ENCODE assay signal across 1 cellular context in the genomic region with DNA sequence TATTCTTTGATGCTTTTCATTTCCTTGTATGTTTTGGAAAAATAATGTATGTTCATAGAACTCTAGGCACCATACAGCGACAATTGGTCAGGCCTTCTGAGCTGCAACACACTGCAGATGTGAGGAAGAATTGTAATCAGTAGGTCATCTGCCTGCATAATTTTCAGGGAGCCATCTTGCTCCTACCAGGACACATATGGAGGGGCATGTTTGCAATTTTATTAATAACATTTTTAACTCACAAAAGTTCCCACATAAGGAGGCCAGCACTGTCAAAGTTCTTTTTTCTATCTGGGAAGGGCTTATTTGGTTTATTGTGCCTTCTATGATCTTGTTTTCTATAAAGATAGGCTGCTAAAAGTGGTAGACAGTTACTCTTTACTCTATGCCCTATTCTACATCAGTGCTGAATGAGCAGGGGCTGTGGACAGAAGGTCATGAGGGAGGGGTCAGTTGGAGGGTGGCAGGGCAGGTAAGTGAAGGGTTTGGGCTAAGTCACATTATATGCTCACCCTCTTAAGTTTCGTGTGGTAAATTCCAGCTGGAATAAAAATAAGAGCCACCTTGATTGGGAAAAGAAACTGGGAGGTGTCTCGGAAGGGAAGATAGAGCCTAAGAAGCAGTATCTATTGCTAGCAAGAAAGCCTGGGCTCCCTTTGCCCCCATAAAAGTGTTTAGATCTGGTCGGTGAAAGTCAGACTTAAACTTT.
TF ChIP-seq lines count a peak whose summit lies in the region.

No MANE protein-coding gene starts in this region.

TF ChIP-seq in K562, 482 proteins besides CTCF, POLR2A, EP300 and RAD21 (continued from another document and continues in another):
- TF ChIP-seq, protein P1, sequence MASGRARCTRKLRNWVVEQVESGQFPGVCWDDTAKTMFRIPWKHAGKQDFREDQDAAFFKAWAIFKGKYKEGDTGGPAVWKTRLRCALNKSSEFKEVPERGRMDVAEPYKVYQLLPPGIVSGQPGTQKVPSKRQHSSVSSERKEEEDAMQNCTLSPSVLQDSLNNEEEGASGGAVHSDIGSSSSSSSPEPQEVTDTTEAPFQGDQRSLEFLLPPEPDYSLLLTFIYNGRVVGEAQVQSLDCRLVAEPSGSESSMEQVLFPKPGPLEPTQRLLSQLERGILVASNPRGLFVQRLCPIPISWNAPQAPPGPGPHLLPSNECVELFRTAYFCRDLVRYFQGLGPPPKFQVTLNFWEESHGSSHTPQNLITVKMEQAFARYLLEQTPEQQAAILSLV (tag; IDR thresholded peaks at IDR 0.05): peak; percentile 30; the same call in 1 of the 2 replicates
- TF ChIP-seq NFIC (IDR thresholded peaks at IDR 0.05) (no peak), ZBTB11 (CRISPR knock-in tag; IDR thresholded peaks at IDR 0.05) (peak in 1 of 3 experiments; percentile 64; a peak in 1 of 6 replicates), NR2C1 (IDR thresholded peaks at IDR 0.05) (no peak), NR2C1 (tag; IDR thresholded peaks at IDR 0.05) (peak; percentile 67), THRA (IDR thresholded peaks at IDR 0.05) (no peak), CC2D1A (IDR thresholded peaks at IDR 0.05) (no peak), TEAD2 (tag; IDR thresholded peaks at IDR 0.05) (no peak), ZNF121 (CRISPR knock-in tag; conservative IDR thresholded peaks at IDR 0.05) (no peak), ZBTB9 (CRISPR knock-in tag; IDR thresholded peaks at IDR 0.05) (peak; percentile 56; the same call in 1 of the 2 replicates), ZNF764 (CRISPR knock-in tag; IDR thresholded peaks at IDR 0.05; ENCODE audit: low read depth) (no peak), COPS2 (conservative IDR thresholded peaks at IDR 0.05) (no peak), ZNF354B (CRISPR knock-in tag; IDR thresholded peaks at IDR 0.05) (no peak), ZC3H11A (IDR thresholded peaks at IDR 0.05; ENCODE audit: low read depth, low read length) (no peak), ZNF175 (CRISPR knock-in tag; IDR thresholded peaks at IDR 0.05; ENCODE audit: low read depth) (no peak; the same call in 1 of the 2 replicates), MAFK (IDR thresholded peaks at IDR 0.05; ENCODE audit: low read length) (no peak), TAF1 (IDR thresholded peaks at IDR 0.05; ENCODE audit: control insufficient read depth, extremely low read depth, insufficient read depth, low read length, severe bottlenecking) (no peak), POLR3A (IDR thresholded peaks at IDR 0.05; ENCODE audit: borderline replicate concordance, extremely low read depth, insufficient read depth, insufficient read length) (no peak), DEAF1 (CRISPR knock-in tag; IDR thresholded peaks at IDR 0.05) (no peak), ZNF695 (CRISPR knock-in tag; IDR thresholded peaks at IDR 0.05) (no peak), BRCA1 (IDR thresholded peaks at IDR 0.05) (no peak), BRCA1 (CRISPR knock-in tag; IDR thresholded peaks at IDR 0.05) (no peak), ZNF592 (IDR thresholded peaks at IDR 0.05) (peak; percentile 93), ILK (tag; IDR thresholded peaks at IDR 0.05; ENCODE audit: borderline replicate concordance, low read depth) (peak; percentile 52; the same call in 1 of the 2 replicates), ZNF197 (CRISPR knock-in tag; IDR thresholded peaks at IDR 0.05; ENCODE audit: low read depth) (0 out of 2 replicates have a peak, but pooled peaks have one; percentile 36), ZNF384 (IDR thresholded peaks at IDR 0.05; ENCODE audit: low read depth, low read length) (no peak), YY1 (IDR thresholded peaks at IDR 0.05; ENCODE audit: borderline replicate concordance in 1 of 3, control insufficient read depth in 1 of 3, extremely low read depth in 1 of 3, insufficient read depth in 3 of 3, insufficient read length in 1 of 3, insufficient replicate concordance in 2 of 3, low read depth in 1 of 3, low read length in 2 of 3) (peak in 1 of 3 experiments; percentile 51)
- TF ChIP-seq, protein P2, sequence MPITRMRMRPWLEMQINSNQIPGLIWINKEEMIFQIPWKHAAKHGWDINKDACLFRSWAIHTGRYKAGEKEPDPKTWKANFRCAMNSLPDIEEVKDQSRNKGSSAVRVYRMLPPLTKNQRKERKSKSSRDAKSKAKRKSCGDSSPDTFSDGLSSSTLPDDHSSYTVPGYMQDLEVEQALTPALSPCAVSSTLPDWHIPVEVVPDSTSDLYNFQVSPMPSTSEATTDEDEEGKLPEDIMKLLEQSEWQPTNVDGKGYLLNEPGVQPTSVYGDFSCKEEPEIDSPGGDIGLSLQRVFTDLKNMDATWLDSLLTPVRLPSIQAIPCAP (CRISPR knock-in tag; IDR thresholded peaks at IDR 0.05; ENCODE audit: borderline replicate concordance): no peak
- TF ChIP-seq, protein P3, sequence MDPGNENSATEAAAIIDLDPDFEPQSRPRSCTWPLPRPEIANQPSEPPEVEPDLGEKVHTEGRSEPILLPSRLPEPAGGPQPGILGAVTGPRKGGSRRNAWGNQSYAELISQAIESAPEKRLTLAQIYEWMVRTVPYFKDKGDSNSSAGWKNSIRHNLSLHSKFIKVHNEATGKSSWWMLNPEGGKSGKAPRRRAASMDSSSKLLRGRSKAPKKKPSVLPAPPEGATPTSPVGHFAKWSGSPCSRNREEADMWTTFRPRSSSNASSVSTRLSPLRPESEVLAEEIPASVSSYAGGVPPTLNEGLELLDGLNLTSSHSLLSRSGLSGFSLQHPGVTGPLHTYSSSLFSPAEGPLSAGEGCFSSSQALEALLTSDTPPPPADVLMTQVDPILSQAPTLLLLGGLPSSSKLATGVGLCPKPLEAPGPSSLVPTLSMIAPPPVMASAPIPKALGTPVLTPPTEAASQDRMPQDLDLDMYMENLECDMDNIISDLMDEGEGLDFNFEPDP (CRISPR knock-in tag; IDR thresholded peaks at IDR 0.05): no peak
- TF ChIP-seq, protein P4, sequence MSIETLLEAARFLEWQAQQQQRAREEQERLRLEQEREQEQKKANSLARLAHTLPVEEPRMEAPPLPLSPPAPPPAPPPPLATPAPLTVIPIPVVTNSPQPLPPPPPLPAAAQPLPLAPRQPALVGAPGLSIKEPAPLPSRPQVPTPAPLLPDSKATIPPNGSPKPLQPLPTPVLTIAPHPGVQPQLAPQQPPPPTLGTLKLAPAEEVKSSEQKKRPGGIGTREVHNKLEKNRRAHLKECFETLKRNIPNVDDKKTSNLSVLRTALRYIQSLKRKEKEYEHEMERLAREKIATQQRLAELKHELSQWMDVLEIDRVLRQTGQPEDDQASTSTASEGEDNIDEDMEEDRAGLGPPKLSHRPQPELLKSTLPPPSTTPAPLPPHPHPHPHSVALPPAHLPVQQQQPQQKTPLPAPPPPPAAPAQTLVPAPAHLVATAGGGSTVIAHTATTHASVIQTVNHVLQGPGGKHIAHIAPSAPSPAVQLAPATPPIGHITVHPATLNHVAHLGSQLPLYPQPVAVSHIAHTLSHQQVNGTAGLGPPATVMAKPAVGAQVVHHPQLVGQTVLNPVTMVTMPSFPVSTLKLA (conservative IDR thresholded peaks at IDR 0.05): no peak
- TF ChIP-seq, protein P5, sequence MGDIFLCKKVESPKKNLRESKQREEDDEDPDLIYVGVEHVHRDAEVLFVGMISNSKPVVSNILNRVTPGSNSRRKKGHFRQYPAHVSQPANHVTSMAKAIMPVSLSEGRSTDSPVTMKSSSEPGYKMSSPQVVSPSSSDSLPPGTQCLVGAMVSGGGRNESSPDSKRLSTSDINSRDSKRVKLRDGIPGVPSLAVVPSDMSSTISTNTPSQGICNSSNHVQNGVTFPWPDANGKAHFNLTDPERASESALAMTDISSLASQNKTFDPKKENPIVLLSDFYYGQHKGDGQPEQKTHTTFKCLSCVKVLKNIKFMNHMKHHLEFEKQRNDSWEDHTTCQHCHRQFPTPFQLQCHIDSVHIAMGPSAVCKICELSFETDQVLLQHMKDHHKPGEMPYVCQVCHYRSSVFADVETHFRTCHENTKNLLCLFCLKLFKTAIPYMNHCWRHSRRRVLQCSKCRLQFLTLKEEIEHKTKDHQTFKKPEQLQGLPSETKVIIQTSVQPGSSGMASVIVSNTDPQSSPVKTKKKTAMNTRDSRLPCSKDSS (IDR thresholded peaks at IDR 0.05; ENCODE audit: low read depth, partially characterized antibody): no peak
- TF ChIP-seq, protein P6, sequence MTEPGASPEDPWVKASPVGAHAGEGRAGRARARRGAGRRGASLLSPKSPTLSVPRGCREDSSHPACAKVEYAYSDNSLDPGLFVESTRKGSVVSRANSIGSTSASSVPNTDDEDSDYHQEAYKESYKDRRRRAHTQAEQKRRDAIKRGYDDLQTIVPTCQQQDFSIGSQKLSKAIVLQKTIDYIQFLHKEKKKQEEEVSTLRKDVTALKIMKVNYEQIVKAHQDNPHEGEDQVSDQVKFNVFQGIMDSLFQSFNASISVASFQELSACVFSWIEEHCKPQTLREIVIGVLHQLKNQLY (CRISPR knock-in tag; conservative IDR thresholded peaks at IDR 0.05): no peak
